ENCODE assay signal across 11 cellular contexts in the genomic region with DNA sequence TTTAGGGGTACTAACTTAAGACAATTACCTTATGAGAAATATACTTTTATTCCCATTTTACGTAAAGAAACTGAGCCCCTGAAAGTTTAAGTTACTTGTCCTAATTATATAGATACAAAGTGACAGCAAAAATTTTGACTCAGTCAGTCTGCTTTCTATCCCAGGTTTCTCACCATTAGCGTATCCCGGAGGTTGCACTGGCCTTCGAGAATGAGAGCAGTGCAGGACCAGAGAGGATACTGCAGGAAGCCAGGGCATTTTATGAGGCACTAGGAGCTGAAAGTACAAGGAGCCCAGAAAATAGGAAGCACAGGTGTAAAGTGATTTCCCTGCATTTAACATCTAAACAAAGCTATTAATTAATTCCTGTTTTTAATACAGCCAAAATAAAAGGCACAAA. TPM values are rescaled to one million over a fixed set of nuclear protein-coding genes. Genes with fewer than 3 reads are reported as not detected.
"Had no signal": no experiment of that assay in that cellular context is flagged by ENCODE, and none has a peak within 500 bp of the region (broad histone marks: within the 10 kb centered on the region; RNA-seq: fewer than 3 reads in every experiment).

No MANE protein-coding gene starts in this region.

- ATAC-seq: HepG2, K562 had no signal

- H3K27ac Mint-ChIP-seq: IgD-negative memory B cell had no signal

- H3K4me2 ChIP-seq: KMS-11 had no signal

- H3K27ac ChIP-seq: HL-60, KMS-11 had no signal

- DNase-seq: IMR-90, Karpas-422, KBM-7, KG1 had no signal

- H3K4me1 Mint-ChIP-seq: IgD-negative memory B cell had no signal

- H3K27me3 Mint-ChIP-seq: IgD-negative memory B cell had no signal

- H3K36me3 Mint-ChIP-seq: IgD-negative memory B cell had no signal

- H3K4me3 Mint-ChIP-seq: IgD-negative memory B cell had no signal

- H3K4me3 ChIP-seq: K562 had no signal

RNA-seq across cellular contexts. Expression of a gene that starts 55.4 kb away (rescaled TPM):
- total RNA-seq: HepG2, HT-29, HT1080, K562 had no signal
- polyA plus RNA-seq: HepG2, IgD-negative memory B cell, K562 had no signal
